2 cellular contexts compared by ENCODE assay signal in the genomic region with DNA sequence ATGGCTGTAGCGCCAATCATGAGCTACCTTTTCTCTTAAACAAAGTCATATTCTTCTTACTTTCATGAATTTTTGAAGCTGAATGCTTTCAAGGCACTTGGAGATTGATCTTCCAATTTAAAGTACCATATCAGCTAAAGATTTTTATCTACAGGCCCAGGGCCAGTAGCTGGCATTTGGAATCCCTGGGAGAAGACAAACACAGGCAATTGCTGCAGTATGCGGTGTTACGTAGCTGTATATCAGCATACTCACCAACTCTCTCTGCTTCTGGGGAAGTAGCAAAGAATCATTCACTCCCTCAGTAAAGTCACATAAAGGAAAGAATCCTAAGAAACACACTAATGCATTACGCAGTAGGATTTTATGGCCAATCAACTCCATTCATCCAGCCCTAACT.
TF ChIP-seq lines count a peak whose summit lies in the region.

No MANE protein-coding gene starts in this region.

TF ChIP-seq in GM23338, 12 proteins besides CTCF, POLR2A, EP300 and RAD21 (continued from another document and continues in another):
- TF ChIP-seq ETS1 (IDR thresholded peaks at IDR 0.05), result no peak
- TF ChIP-seq NANOG (IDR thresholded peaks at IDR 0.05; ENCODE audit: borderline replicate concordance), result no peak
- TF ChIP-seq JUNB (IDR thresholded peaks at IDR 0.05; ENCODE audit: unreplicated experiment), result no peak
- TF ChIP-seq, protein P1, sequence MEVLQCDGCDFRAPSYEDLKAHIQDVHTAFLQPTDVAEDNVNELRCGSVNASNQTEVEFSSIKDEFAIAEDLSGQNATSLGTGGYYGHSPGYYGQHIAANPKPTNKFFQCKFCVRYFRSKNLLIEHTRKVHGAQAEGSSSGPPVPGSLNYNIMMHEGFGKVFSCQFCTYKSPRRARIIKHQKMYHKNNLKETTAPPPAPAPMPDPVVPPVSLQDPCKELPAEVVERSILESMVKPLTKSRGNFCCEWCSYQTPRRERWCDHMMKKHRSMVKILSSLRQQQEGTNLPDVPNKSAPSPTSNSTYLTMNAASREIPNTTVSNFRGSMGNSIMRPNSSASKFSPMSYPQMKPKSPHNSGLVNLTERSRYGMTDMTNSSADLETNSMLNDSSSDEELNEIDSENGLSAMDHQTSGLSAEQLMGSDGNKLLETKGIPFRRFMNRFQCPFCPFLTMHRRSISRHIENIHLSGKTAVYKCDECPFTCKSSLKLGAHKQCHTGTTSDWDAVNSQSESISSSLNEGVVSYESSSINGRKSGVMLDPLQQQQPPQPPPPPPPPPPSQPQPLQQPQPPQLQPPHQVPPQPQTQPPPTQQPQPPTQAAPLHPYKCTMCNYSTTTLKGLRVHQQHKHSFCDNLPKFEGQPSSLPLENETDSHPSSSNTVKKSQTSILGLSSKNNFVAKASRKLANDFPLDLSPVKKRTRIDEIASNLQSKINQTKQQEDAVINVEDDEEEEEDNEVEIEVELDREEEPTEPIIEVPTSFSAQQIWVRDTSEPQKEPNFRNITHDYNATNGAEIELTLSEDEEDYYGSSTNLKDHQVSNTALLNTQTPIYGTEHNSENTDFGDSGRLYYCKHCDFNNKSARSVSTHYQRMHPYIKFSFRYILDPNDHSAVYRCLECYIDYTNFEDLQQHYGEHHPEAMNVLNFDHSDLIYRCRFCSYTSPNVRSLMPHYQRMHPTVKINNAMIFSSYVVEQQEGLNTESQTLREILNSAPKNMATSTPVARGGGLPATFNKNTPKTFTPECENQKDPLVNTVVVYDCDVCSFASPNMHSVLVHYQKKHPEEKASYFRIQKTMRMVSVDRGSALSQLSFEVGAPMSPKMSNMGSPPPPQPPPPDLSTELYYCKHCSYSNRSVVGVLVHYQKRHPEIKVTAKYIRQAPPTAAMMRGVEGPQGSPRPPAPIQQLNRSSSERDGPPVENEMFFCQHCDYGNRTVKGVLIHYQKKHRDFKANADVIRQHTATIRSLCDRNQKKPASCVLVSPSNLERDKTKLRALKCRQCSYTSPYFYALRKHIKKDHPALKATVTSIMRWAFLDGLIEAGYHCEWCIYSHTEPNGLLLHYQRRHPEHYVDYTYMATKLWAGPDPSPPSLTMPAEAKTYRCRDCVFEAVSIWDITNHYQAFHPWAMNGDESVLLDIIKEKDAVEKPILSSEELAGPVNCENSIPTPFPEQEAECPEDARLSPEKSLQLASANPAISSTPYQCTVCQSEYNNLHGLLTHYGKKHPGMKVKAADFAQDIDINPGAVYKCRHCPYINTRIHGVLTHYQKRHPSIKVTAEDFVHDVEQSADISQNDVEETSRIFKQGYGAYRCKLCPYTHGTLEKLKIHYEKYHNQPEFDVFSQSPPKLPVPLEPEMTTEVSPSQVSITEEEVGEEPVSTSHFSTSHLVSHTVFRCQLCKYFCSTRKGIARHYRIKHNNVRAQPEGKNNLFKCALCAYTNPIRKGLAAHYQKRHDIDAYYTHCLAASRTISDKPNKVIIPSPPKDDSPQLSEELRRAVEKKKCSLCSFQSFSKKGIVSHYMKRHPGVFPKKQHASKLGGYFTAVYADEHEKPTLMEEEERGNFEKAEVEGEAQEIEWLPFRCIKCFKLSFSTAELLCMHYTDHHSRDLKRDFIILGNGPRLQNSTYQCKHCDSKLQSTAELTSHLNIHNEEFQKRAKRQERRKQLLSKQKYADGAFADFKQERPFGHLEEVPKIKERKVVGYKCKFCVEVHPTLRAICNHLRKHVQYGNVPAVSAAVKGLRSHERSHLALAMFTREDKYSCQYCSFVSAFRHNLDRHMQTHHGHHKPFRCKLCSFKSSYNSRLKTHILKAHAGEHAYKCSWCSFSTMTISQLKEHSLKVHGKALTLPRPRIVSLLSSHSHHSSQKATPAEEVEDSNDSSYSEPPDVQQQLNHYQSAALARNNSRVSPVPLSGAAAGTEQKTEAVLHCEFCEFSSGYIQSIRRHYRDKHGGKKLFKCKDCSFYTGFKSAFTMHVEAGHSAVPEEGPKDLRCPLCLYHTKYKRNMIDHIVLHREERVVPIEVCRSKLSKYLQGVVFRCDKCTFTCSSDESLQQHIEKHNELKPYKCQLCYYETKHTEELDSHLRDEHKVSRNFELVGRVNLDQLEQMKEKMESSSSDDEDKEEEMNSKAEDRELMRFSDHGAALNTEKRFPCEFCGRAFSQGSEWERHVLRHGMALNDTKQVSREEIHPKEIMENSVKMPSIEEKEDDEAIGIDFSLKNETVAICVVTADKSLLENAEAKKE (CRISPR knock-in tag; IDR thresholded peaks at IDR 0.05), result no peak
- no peak for TF ChIP-seq POLR2AphosphoS5 (IDR thresholded peaks at IDR 0.05; ENCODE audit: low read depth)
- no peak for TF ChIP-seq ZNF331 (CRISPR knock-in tag; IDR thresholded peaks at IDR 0.05; ENCODE audit: low read depth)
- no peak for TF ChIP-seq CREB1 (CRISPR knock-in tag; IDR thresholded peaks at IDR 0.05; ENCODE audit: low read depth)
- no peak for TF ChIP-seq STAT1 (IDR thresholded peaks at IDR 0.05; ENCODE audit: unreplicated experiment)
- no peak for TF ChIP-seq EZH2 (IDR thresholded peaks at IDR 0.05; ENCODE audit: low read depth, unreplicated experiment)
- TF ChIP-seq ZNF114 (CRISPR knock-in tag; IDR thresholded peaks at IDR 0.05), result no peak

TF ChIP-seq in GM12878, 131 proteins besides CTCF, POLR2A, EP300 and RAD21 (continued from another document):
- TF ChIP-seq, protein P2, sequence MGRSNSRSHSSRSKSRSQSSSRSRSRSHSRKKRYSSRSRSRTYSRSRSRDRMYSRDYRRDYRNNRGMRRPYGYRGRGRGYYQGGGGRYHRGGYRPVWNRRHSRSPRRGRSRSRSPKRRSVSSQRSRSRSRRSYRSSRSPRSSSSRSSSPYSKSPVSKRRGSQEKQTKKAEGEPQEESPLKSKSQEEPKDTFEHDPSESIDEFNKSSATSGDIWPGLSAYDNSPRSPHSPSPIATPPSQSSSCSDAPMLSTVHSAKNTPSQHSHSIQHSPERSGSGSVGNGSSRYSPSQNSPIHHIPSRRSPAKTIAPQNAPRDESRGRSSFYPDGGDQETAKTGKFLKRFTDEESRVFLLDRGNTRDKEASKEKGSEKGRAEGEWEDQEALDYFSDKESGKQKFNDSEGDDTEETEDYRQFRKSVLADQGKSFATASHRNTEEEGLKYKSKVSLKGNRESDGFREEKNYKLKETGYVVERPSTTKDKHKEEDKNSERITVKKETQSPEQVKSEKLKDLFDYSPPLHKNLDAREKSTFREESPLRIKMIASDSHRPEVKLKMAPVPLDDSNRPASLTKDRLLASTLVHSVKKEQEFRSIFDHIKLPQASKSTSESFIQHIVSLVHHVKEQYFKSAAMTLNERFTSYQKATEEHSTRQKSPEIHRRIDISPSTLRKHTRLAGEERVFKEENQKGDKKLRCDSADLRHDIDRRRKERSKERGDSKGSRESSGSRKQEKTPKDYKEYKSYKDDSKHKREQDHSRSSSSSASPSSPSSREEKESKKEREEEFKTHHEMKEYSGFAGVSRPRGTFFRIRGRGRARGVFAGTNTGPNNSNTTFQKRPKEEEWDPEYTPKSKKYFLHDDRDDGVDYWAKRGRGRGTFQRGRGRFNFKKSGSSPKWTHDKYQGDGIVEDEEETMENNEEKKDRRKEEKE (IDR thresholded peaks at IDR 0.05), result no peak
TF ChIP-seq in GM12878: peak in this region for 1.
